ENCODE assay signal across 24 cellular contexts in the genomic region with DNA sequence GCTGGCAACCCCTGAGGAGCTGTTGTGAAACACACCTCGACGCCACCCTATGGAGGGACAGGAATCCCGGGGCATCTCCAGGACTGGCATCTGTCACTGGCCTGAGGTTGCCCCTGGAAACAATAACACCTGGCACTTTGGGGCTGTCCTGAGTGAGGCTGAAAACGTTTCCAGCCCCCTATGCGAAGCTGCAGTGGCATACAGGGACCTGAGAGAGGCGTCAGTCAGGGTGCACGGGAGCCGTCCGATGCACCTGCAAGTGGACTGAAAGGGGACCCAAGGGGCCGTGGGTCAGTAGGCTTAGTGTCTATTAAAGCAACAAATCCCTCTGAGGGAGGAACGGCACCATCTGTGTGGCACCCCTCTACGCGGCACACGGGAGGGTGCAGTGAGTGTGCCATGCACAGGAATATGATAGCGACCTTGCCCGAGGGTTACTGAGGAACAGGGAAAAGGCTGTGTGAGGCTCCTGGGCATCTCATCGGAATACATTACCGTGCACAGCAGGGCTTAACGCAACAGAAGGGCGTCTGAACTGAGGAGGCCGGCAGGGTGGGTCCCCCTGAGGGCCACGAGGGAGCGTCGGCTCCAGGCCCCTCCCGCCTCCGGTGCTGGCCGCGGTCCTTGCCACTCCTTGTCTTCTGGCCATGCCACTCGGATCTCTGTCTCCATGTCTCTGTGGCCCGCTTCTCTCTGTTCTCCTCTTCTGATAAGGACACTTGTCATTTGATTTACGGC. TPM values are rescaled to one million over a fixed set of nuclear protein-coding genes. Genes with fewer than 3 reads are reported as not detected.
DNase-seq lines count a peak whose midpoint lies in the region; ATAC-seq, FAIRE-seq and TF ChIP-seq lines count a peak whose summit lies in the region.
"Had no signal": no experiment of that assay in that cellular context is flagged by ENCODE, and none has a peak within 500 bp of the region (broad histone marks: within the 10 kb centered on the region; RNA-seq: fewer than 3 reads in every experiment).

No MANE protein-coding gene starts in this region.

- POLR2A ChIA-PET in K562 (lab: Yijun Ruan, JAX), result interaction anchor here (0.7 kb wide), 1 partner anchor 180 kb away, joined by 3 read pairs; no protein-coding TSS in a partner anchor

- no peak overlapping the region for H3K14ac ChIP-seq in neuronal stem cell (ENCODE audit: low read length)

- no peak overlapping the region for H3K4me2 ChIP-seq in K562 (ENCODE audit: insufficient read depth, low read length)
- H3K4me2 ChIP-seq in neuronal stem cell (ENCODE audit: insufficient read depth, low read length, poor library complexity, severe bottlenecking), result no peak overlapping the region

- CTCF ChIA-PET in K562 (lab: Yijun Ruan, JAX; ENCODE audit: low intra/inter-chr PET ratio), result no interaction called here

- H4K20me1 ChIP-seq in K562 (replicated peaks; ENCODE audit: control insufficient read depth, insufficient read depth, low read length), result 0 out of 2 replicates have a peak, but pooled peaks cover 14% of the 10 kb centered on the region

- H3K4me1 ChIP-seq in K562 (replicated peaks in 1 of 2; ENCODE audit: control insufficient read depth in 2 of 2, insufficient read depth in 2 of 2, low read length in 2 of 2) (peaks cover 11 to 48% of the 10 kb centered on the region in 2 experiments; a peak in 4 of 5 replicates), neuronal stem cell (ENCODE audit: control insufficient read depth in 2 of 2, insufficient read depth in 1 of 2, low read depth in 1 of 2, low read length in 2 of 2) (peaks cover 4% of the 10 kb centered on the region in 2 donors)
- H3K4me1 ChIP-seq: SJSA1 had no signal

- peaks cover 5% of the 10 kb centered on the region for H3K9me1 ChIP-seq in K562 (ENCODE audit: control insufficient read depth, insufficient read depth, low read length)

- no TSS peak for BruUV-seq in K562 (replicated peaks; lab: Mats Ljungman, UMichigan)

- no peaks in the 10 kb centered on the region for H3K9me3 ChIP-seq in K562 (replicated peaks; ENCODE audit: control insufficient read depth, insufficient read depth, low read depth, low read length)
- no peaks in the 10 kb centered on the region for H3K9me3 ChIP-seq in neuronal stem cell (replicated peaks in 1 of 2; ENCODE audit: control insufficient read depth in 2 of 2, insufficient read depth in 1 of 2, low read depth in 1 of 2, low read length in 2 of 2)
- H3K9me3 ChIP-seq: SJSA1 had no signal

- TF ChIP-seq CTCF in C4-2B (conservative IDR thresholded peaks at IDR 0.05), result no peak
- TF ChIP-seq CTCF in K562 (IDR thresholded peaks at IDR 0.05 in 2 of 3, conservative IDR thresholded peaks at IDR 0.05 in 1 of 3; ENCODE audit: insufficient read depth in 2 of 3, low read depth in 1 of 3, low read length in 3 of 3), result no peak

- H4K91ac ChIP-seq in neuronal stem cell (ENCODE audit: low read depth, low read length, poor library complexity), result no peak overlapping the region

- H3K4ac ChIP-seq in neuronal stem cell (ENCODE audit: low read length), result no peak overlapping the region

- H2BK15ac ChIP-seq in neuronal stem cell (ENCODE audit: low read length), result no peak overlapping the region

- peak overlapping the region; percentile 87 for H2BK12ac ChIP-seq in neuronal stem cell (ENCODE audit: low read length)

- H3K27ac ChIP-seq in C4-2B (peak overlapping the region; percentile 80; the same call in 1 of the 2 replicates), K562 (ENCODE audit: extremely low read depth, low read depth, low read length) (no peak overlapping the region), neuronal stem cell (replicated peaks; ENCODE audit: low read length) (no peak overlapping the region)
- H3K27ac ChIP-seq: RWPE1, SJSA1 had no signal

- intact Hi-C loops in K562 (cut with micrococcal nuclease), result no loop called here

- ATAC-seq in K562 (no peak), HG02642 (IDR thresholded peaks at IDR 0.05; ENCODE audit: poor library complexity, unreplicated experiment) (no peak), GM18909 (IDR thresholded peaks at IDR 0.05; ENCODE audit: poor library complexity, unreplicated experiment) (no peak)

- no peak overlapping the region for H3K23ac ChIP-seq in neuronal stem cell (ENCODE audit: low read depth, low read length, poor library complexity)

- H3K27me3 ChIP-seq in K562 (ENCODE audit: control insufficient read depth in 2 of 2, insufficient read depth in 2 of 2, low read length in 2 of 2) (peaks cover 33 to 61% of the 10 kb centered on the region in 2 experiments), neuronal stem cell (ENCODE audit: control insufficient read depth in 3 of 3, insufficient read depth in 3 of 3, low read depth in 1 of 3, low read length in 3 of 3) (peaks cover 0 to 25% (median 0%) of the 10 kb centered on the region in 3 experiments), H7 (ENCODE audit: control insufficient read depth, insufficient read depth, low read length) (no peaks in the 10 kb centered on the region)
- H3K27me3 ChIP-seq: SJSA1 had no signal

- H2AK5ac ChIP-seq in neuronal stem cell (ENCODE audit: low read depth, low read length), result peak overlapping the region; percentile 86

- H2BK120ac ChIP-seq in neuronal stem cell (ENCODE audit: low read depth, low read length), result no peak overlapping the region

- no peak for TF ChIP-seq POLR2A in K562 (conservative IDR thresholded peaks at IDR 0.05)

- no peak for TF ChIP-seq RAD21 in K562 (CRISPR knock-in tag; conservative IDR thresholded peaks at IDR 0.05 in 1 of 2, IDR thresholded peaks at IDR 0.05 in 1 of 2)

- no peak overlapping the region; a peak in 1 of 4 replicates for H3K9ac ChIP-seq in K562 (ENCODE audit: insufficient read depth in 1 of 2, low read depth in 2 of 2, low read length in 2 of 2)
- H3K9ac ChIP-seq in neuronal stem cell (ENCODE audit: low read depth, low read length, poor library complexity), result no peak overlapping the region

- no peaks in the 10 kb centered on the region for H3K79me2 ChIP-seq in K562 (ENCODE audit: control insufficient read depth, insufficient read depth, low read length)

- no peak for FAIRE-seq in K562 (lab: Jason Lieb, UNC)
- FAIRE-seq: G401.6, GM18507 had no signal

- no peaks in the 10 kb centered on the region for H3K36me3 ChIP-seq in K562 (ENCODE audit: control insufficient read depth, insufficient read depth, low read length)
- H3K36me3 ChIP-seq in neuronal stem cell (replicated peaks in 1 of 2; ENCODE audit: control insufficient read depth in 2 of 2, insufficient read depth in 2 of 2, low read length in 2 of 2), result no peaks in the 10 kb centered on the region
- H3K36me3 ChIP-seq in H7 (replicated peaks; ENCODE audit: control insufficient read depth, insufficient read depth, low read length), result no peaks in the 10 kb centered on the region
- H3K36me3 ChIP-seq: SJSA1 had no signal

- H2AFZ ChIP-seq in K562 (ENCODE audit: low read depth, low read length) (no peak overlapping the region), neuronal stem cell (ENCODE audit: low read length) (no peak overlapping the region)

- 2% methylated on average over 31 of the region's 31 CpGs for WGBS in K562 (ENCODE audit: insufficient coverage, low coverage, missing lambda C conversion rate)
- WGBS in neuronal stem cell (ENCODE audit: extremely low coverage in 2 of 2, insufficient read length in 2 of 2, insufficient replicate concordance in 1 of 2), 2 donors, result no CpG with 5 or more reads among the region's 31 CpGs

- no peaks in the 10 kb centered on the region for H3K79me1 ChIP-seq in neuronal stem cell (ENCODE audit: low read depth, low read length)

- DNase-seq in DMS 273 treated with DMSO at 0.1 percent for 48 hours (lab: John Stamatoyannopoulos, UW), result peak; percentile 22
- peak in 1 of 4 experiments; percentile 29 for DNase-seq in K562 (ENCODE audit: extremely low read depth in 1 of 4, low spot score in 3 of 4)
- no peak for DNase-seq in neuronal stem cell (ENCODE audit: low spot score)
- no peak for DNase-seq in H7
- DNase-seq: ACHN; AML-193; CD4-positive, CD25-positive, alpha-beta regulatory T cell; DMS79; GOT3; NCI-H1417; NCI-H187 treated with DMSO at 0.1 percent for 48 hours; NCI-H446; NCI-H748 treated with DMSO at 0.1 percent for 48 hours; SW 1271 had no signal

- in situ Hi-C loops in K562 (cut with MboI), result no loop called here

- peak overlapping the region; percentile 2 for H2BK5ac ChIP-seq in neuronal stem cell (ENCODE audit: low read length)

- no peak overlapping the region for H4K8ac ChIP-seq in neuronal stem cell (ENCODE audit: low read depth, low read length)

- no peak for TF ChIP-seq EP300 in K562 (IDR thresholded peaks at IDR 0.05; ENCODE audit: low read length)

- peak overlapping the region; percentile 41 for H3K18ac ChIP-seq in neuronal stem cell (ENCODE audit: low read length)

- no peak overlapping the region for H3K4me3 ChIP-seq in K562
- no peak overlapping the region for H3K4me3 ChIP-seq in neuronal stem cell (ENCODE audit: low read length in 2 of 2)
- no peak overlapping the region for H3K4me3 ChIP-seq in H7 (ENCODE audit: insufficient read depth, low read depth, low read length)
- H3K4me3 ChIP-seq: SJSA1 had no signal

TF ChIP-seq in K562, 482 proteins besides CTCF, POLR2A, EP300 and RAD21 (continues in another document):
- TF ChIP-seq FIP1L1 (IDR thresholded peaks at IDR 0.05; ENCODE audit: low read depth, low read length, poor library complexity, severe bottlenecking), result no peak

RNA-seq across cellular contexts. Expression of a gene that starts 50.4 kb away (rescaled TPM):
- total RNA-seq in K562 (2011; cell fraction: chromatin; rRNA removed; ENCODE audit: low replicate concordance), result not detected in 2 replicates
- total RNA-seq in K562 (2011; cell fraction: nucleolus; rRNA removed), result not detected in 2 replicates
- not detected in 2 replicates for total RNA-seq in K562 (2011; cell fraction: nucleoplasm; rRNA removed)
- not detected in 2 replicates for total RNA-seq in K562 (2014; rRNA removed)
- total RNA-seq in K562 (2014; rRNA removed; fragmentation: Illumina TruSeq; extraction: Trizol), result not detected in 2 replicates
- not detected in 2 replicates for total RNA-seq in K562 (2015; rRNA removed; fragmentation: Illumina TruSeq; extraction: Trizol)
- not detected in 2 replicates for total RNA-seq in K562 (2021)
- polyA plus RNA-seq in K562 (2011; rRNA removed), result not detected in 2 replicates
- polyA plus RNA-seq in K562 (2011; cell fraction: cytosol; rRNA removed), result not detected in 2 replicates
- polyA plus RNA-seq in K562 (2011; cell fraction: nucleus; rRNA removed), result not detected in 2 replicates
- polyA plus RNA-seq in K562 (2012), result not detected in 2 replicates
- not detected in 2 replicates for polyA plus RNA-seq in K562 (2014; fragmentation: Illumina TruSeq; extraction: Trizol)
- not detected for polyA plus RNA-seq in K562 (2014; fragmentation: Nextera tagmentation; extraction: Ambion mirVana)
- not detected in 2 replicates for polyA plus RNA-seq in K562 (2014; rRNA removed)
- polyA minus RNA-seq in K562 (2011; rRNA and poly(A)+ RNA removed), result not detected in 2 replicates
- polyA minus RNA-seq in K562 (2011; cell fraction: cytosol; rRNA and poly(A)+ RNA removed), result not detected in 2 replicates
- not detected in 2 replicates for polyA minus RNA-seq in K562 (2011; cell fraction: nucleus; rRNA and poly(A)+ RNA removed)
- polyA plus RNA-seq in neuronal stem cell (2013, experiment 1 of 2), result not detected
- not detected for polyA plus RNA-seq in neuronal stem cell (2013, experiment 2 of 2)
- total RNA-seq in H7 (2014; rRNA removed; shearing (Covaris generic)), result not detected in 2 replicates
- total RNA-seq: CD4-positive, CD25-positive, alpha-beta regulatory T cell; HT-29; LHCN-M2; SJSA1 had no signal
- polyA plus RNA-seq: CD4-positive, CD25-positive, alpha-beta regulatory T cell; IgD-negative memory B cell had no signal
